In the genomic region with DNA sequence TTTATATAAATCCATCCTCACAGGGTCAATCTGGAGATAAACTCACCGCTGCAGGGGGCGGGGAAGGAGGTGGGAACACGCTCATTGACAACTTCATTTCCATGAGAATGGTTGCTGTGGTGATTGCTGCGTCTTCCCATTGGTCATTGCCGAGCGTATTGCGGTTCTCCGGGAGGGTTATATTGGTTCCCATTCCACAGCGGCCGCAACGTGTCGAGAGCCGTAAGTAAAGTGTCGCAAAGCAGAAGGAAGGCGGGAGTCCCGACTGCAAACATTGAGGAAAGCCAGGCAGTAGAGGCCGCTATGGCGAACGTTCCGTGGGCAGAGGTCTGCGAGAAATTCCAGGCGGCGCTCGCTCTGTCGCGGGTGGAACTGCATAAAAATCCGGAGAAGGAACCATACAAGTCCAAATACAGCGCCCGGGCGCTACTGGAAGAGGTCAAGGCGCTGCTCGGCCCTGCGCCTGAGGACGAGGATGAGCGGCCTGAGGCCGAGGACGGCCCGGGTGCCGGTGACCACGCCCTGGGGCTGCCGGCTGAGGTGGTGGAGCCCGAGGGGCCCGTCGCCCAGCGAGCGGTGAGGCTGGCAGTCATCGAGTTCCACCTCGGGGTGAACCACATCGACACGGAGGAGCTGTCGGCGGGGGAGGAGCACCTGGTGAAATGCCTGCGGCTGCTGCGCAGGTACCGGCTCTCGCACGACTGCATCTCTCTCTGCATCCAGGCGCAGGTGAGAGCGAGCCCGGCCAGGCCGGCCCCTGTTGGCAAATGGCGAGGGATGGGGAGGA, we compare ENCODE assay signal across 8 cellular contexts. TPM values are rescaled to one million over a fixed set of nuclear protein-coding genes. Genes with fewer than 3 reads are reported as not detected.
DNase-seq lines count a peak whose midpoint lies in the region; ATAC-seq lines count a peak whose summit lies in the region.

A gene with protein sequence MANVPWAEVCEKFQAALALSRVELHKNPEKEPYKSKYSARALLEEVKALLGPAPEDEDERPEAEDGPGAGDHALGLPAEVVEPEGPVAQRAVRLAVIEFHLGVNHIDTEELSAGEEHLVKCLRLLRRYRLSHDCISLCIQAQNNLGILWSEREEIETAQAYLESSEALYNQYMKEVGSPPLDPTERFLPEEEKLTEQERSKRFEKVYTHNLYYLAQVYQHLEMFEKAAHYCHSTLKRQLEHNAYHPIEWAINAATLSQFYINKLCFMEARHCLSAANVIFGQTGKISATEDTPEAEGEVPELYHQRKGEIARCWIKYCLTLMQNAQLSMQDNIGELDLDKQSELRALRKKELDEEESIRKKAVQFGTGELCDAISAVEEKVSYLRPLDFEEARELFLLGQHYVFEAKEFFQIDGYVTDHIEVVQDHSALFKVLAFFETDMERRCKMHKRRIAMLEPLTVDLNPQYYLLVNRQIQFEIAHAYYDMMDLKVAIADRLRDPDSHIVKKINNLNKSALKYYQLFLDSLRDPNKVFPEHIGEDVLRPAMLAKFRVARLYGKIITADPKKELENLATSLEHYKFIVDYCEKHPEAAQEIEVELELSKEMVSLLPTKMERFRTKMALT (plus strand): TSS at position 274 of the 787 bp plus-strand sequence. CDS start 30 bp downstream, at position 304.

- H3K27ac Mint-ChIP-seq in naive B cell = peak within 1 kb of the TSS; percentile 89 to 99 (median 94)
- peak within 1 kb of the TSS; percentile 83 for H3K27ac Mint-ChIP-seq in stimulated activated memory B cell treated with anti-CD40 and anti-IgM and Interleukin-4, amounts not matched to agents 10 μg/mL and 1 μg/mL and 100 μg/mL, for 72 hours

- peaks cover 53% of the 10 kb centered on the region for H3K79me2 ChIP-seq in Karpas-422 (ENCODE audit: low read length)

- H3K9me3 ChIP-seq in Karpas-422 (ENCODE audit: low read length) = no peaks in the 10 kb centered on the region

- H3K27me3 ChIP-seq in Karpas-422 (ENCODE audit: low read length) = no peaks in the 10 kb centered on the region

- H3K9me3 Mint-ChIP-seq in naive B cell = no peaks in the 10 kb centered on the region
- no peaks in the 10 kb centered on the region for H3K9me3 Mint-ChIP-seq in stimulated activated memory B cell treated with anti-CD40 and anti-IgM and Interleukin-4, amounts not matched to agents 10 μg/mL and 1 μg/mL and 100 μg/mL, for 72 hours

- peak within 1 kb of the TSS; percentile 23; the same call in 1 of the 2 replicates for H3K27ac ChIP-seq in Karpas-422 (ENCODE audit: low read length)

- peak within 1 kb of the TSS; percentile 86 for H3K9ac ChIP-seq in Karpas-422 (ENCODE audit: low read length)

- H3K27me3 Mint-ChIP-seq in naive B cell = no peaks in the 10 kb centered on the region
- no peaks in the 10 kb centered on the region for H3K27me3 Mint-ChIP-seq in stimulated activated memory B cell treated with anti-CD40 and anti-IgM and Interleukin-4, amounts not matched to agents 10 μg/mL and 1 μg/mL and 100 μg/mL, for 72 hours

- peaks cover 22% of the 10 kb centered on the region for H3K4me1 ChIP-seq in Karpas-422 (ENCODE audit: low read length)

- H2AFZ ChIP-seq in Karpas-422 (ENCODE audit: low read length) = peak within 1 kb of the TSS; percentile 69

- no peaks in the 10 kb centered on the region for H3K9me2 ChIP-seq in Karpas-422 (replicated peaks; ENCODE audit: insufficient read depth, low read length)

- H3K4me3 ChIP-seq in Karpas-422 (ENCODE audit: low read length) = peak within 1 kb of the TSS; percentile 94

- H3K4me1 Mint-ChIP-seq in naive B cell = peaks cover 26 to 50% (median 39%) of the 10 kb centered on the region in 3 donors
- H3K4me1 Mint-ChIP-seq in stimulated activated memory B cell treated with anti-CD40 and anti-IgM and Interleukin-4, amounts not matched to agents 10 μg/mL and 1 μg/mL and 100 μg/mL, for 72 hours = peaks cover 40% of the 10 kb centered on the region

- H3K36me3 ChIP-seq in Karpas-422 (ENCODE audit: insufficient read depth, low read length) = peaks cover 19% of the 10 kb centered on the region

- ATAC-seq in GM21825 (IDR thresholded peaks at IDR 0.05; ENCODE audit: unreplicated experiment) (peak; percentile 69), naive B cell (ENCODE audit: low read depth in 2 of 2) (peak; percentile 81 to 83)
- peak; percentile 93 for ATAC-seq in stimulated activated memory B cell treated with anti-CD40 and anti-IgM and Interleukin-4, amounts not matched to agents 10 μg/mL and 1 μg/mL and 100 μg/mL, for 72 hours

- H3K4me2 ChIP-seq in Karpas-422 (ENCODE audit: low read depth, low read length, poor library complexity, severe bottlenecking) = peak within 1 kb of the TSS; percentile 68

- DNase-seq in Daoy (ENCODE audit: low read depth) (peak; percentile 96), Karpas-422 (peak; percentile 97), RPMI8226 (peak; percentile 90), fibroblast of gingiva (ENCODE audit: low read depth) (peak; percentile 98), naive B cell (peak; percentile 79)
- DNase-seq in activated T-helper 1 cell treated with anti-CD3 and anti-CD28 coated beads, Interleukin-2, amount 50 U/mL, for 16 hours (ENCODE audit: low read depth in 1 of 2, low spot score in 1 of 2) = peak; percentile 59 to 66

- no peaks in the 10 kb centered on the region for H4K20me1 ChIP-seq in Karpas-422 (ENCODE audit: insufficient read depth, low read depth, low read length)

- H3K36me3 Mint-ChIP-seq in naive B cell = no peaks in the 10 kb centered on the region
- peaks cover 11% of the 10 kb centered on the region for H3K36me3 Mint-ChIP-seq in stimulated activated memory B cell treated with anti-CD40 and anti-IgM and Interleukin-4, amounts not matched to agents 10 μg/mL and 1 μg/mL and 100 μg/mL, for 72 hours

- peak within 1 kb of the TSS; percentile 95 to 100 (median 100) for H3K4me3 Mint-ChIP-seq in naive B cell
- peak within 1 kb of the TSS; percentile 99 for H3K4me3 Mint-ChIP-seq in stimulated activated memory B cell treated with anti-CD40 and anti-IgM and Interleukin-4, amounts not matched to agents 10 μg/mL and 1 μg/mL and 100 μg/mL, for 72 hours

RNA-seq across cellular contexts. Expression of the gene that starts here (rescaled TPM):
- 27.3 and 32.1 TPM in 2 replicates for total RNA-seq in Daoy (2014; rRNA removed; shearing (Covaris generic))
- 11.6 and 17.5 TPM in 2 replicates for total RNA-seq in Karpas-422 (2014; rRNA removed; shearing (Covaris generic); ENCODE audit: low replicate concordance)
- 1 to 10 TPM in 5 of 6 donors, not detected in 1; 2.8 to 6.9 (median 4.4) TPM for polyA plus RNA-seq in naive B cell (ENCODE audit: low read depth in 6 of 6)

Comparison
In these comparisons a context has a peak if more than half of its experiments do, and no peak if none do; other contexts are left out.
1. Peak in every context shown above with its lines: DNase-seq, ATAC-seq, H3K4me3 ChIP-seq and H3K27ac ChIP-seq.